Comparison of ENCODE assay signal across 12 cellular contexts in genomic region chr2:28941008-28941407, GRCh38.
"Had no signal": no experiment of that assay in that cellular context is flagged by ENCODE, and none has a peak within 500 bp of the region (broad histone marks: within the 10 kb centered on the region; RNA-seq: fewer than 3 reads in every experiment).

No MANE protein-coding gene starts in this region.

- H3K27me3 Mint-ChIP-seq: activated naive CD4-positive, alpha-beta T cell treated with anti-CD3 and anti-CD28 coated beads, Interleukin-2, amount 10 ng/mL, durations not matched to agents 7 days and 5 days had no signal

- H3K4me1 ChIP-seq: esophagus muscularis mucosa, right atrium auricular region, tibial nerve, vagina had no signal

- DNase-seq: activated CD4-positive, alpha-beta T cell treated with anti-CD3 and anti-CD28 coated beads for 4 hours; activated naive CD4-positive, alpha-beta T cell treated with anti-CD3 and anti-CD28 coated beads, Interleukin-2, amount 10 ng/mL, durations not matched to agents 7 days and 5 days; amygdala; brain microvascular endothelial cell; left colon; natural killer cell; nucleus accumbens had no signal

- H3K27me3 ChIP-seq: brain microvascular endothelial cell, esophagus muscularis mucosa, right atrium auricular region, tibial nerve, vagina had no signal

- H3K27ac ChIP-seq: brain microvascular endothelial cell, esophagus muscularis mucosa, right atrium auricular region, tibial nerve, vagina had no signal

- H3K4me3 ChIP-seq: esophagus muscularis mucosa, lung, right atrium auricular region, tibial nerve, vagina had no signal

- H3K4me3 Mint-ChIP-seq: activated naive CD4-positive, alpha-beta T cell treated with anti-CD3 and anti-CD28 coated beads, Interleukin-2, amount 10 ng/mL, durations not matched to agents 7 days and 5 days; natural killer cell had no signal

- H3K9me3 ChIP-seq: esophagus muscularis mucosa, right atrium auricular region, tibial nerve, vagina had no signal

- H3K9me3 Mint-ChIP-seq: activated naive CD4-positive, alpha-beta T cell treated with anti-CD3 and anti-CD28 coated beads, Interleukin-2, amount 10 ng/mL, durations not matched to agents 7 days and 5 days; natural killer cell had no signal

- H3K4me1 Mint-ChIP-seq: activated naive CD4-positive, alpha-beta T cell treated with anti-CD3 and anti-CD28 coated beads, Interleukin-2, amount 10 ng/mL, durations not matched to agents 7 days and 5 days; natural killer cell had no signal
